In genomic region chrX:29422034-29422433, GRCh38 we compare ENCODE assay signal across 1 cellular context.
TF ChIP-seq lines count a peak whose summit lies in the region.

No MANE protein-coding gene starts in this region.

TF ChIP-seq in WTC11, 78 proteins besides CTCF, POLR2A, EP300 and RAD21 (continued from another document):
- TF ChIP-seq PRRX2 (CRISPR knock-in tag; IDR thresholded peaks at IDR 0.05): no peak
